In the genomic region with DNA sequence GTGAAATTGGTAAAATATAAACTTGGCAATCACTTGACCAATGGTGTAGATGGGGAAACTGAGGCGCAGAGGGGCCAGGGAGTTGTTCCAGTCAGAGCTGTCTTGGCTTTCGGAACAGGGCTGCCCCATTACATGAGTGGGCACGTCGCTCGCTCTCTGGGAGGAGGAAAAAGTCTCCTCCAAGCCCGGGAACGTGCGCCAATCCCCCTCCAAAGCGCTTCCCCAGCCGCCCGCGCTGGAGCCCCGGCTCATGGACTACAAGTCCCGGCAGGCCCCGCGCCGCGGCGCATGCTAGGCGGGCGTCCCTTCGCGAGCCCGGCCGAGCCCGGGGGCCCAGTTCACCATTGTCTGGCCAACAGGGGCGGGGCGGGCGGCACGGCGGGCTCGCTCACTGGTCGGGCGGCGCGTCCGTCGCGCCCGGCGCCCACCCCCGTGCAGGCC, we compare ENCODE assay signal across 1 cellular context.
A peak's percentile ranks its signal among the peaks of the same experiment; 100 is the strongest.
TF ChIP-seq lines count a peak whose summit lies in the region.

No MANE protein-coding gene starts in this region.

TF ChIP-seq in HepG2, 621 proteins besides CTCF, POLR2A, EP300 and RAD21 (continued from another document):
- TF ChIP-seq, protein P1, sequence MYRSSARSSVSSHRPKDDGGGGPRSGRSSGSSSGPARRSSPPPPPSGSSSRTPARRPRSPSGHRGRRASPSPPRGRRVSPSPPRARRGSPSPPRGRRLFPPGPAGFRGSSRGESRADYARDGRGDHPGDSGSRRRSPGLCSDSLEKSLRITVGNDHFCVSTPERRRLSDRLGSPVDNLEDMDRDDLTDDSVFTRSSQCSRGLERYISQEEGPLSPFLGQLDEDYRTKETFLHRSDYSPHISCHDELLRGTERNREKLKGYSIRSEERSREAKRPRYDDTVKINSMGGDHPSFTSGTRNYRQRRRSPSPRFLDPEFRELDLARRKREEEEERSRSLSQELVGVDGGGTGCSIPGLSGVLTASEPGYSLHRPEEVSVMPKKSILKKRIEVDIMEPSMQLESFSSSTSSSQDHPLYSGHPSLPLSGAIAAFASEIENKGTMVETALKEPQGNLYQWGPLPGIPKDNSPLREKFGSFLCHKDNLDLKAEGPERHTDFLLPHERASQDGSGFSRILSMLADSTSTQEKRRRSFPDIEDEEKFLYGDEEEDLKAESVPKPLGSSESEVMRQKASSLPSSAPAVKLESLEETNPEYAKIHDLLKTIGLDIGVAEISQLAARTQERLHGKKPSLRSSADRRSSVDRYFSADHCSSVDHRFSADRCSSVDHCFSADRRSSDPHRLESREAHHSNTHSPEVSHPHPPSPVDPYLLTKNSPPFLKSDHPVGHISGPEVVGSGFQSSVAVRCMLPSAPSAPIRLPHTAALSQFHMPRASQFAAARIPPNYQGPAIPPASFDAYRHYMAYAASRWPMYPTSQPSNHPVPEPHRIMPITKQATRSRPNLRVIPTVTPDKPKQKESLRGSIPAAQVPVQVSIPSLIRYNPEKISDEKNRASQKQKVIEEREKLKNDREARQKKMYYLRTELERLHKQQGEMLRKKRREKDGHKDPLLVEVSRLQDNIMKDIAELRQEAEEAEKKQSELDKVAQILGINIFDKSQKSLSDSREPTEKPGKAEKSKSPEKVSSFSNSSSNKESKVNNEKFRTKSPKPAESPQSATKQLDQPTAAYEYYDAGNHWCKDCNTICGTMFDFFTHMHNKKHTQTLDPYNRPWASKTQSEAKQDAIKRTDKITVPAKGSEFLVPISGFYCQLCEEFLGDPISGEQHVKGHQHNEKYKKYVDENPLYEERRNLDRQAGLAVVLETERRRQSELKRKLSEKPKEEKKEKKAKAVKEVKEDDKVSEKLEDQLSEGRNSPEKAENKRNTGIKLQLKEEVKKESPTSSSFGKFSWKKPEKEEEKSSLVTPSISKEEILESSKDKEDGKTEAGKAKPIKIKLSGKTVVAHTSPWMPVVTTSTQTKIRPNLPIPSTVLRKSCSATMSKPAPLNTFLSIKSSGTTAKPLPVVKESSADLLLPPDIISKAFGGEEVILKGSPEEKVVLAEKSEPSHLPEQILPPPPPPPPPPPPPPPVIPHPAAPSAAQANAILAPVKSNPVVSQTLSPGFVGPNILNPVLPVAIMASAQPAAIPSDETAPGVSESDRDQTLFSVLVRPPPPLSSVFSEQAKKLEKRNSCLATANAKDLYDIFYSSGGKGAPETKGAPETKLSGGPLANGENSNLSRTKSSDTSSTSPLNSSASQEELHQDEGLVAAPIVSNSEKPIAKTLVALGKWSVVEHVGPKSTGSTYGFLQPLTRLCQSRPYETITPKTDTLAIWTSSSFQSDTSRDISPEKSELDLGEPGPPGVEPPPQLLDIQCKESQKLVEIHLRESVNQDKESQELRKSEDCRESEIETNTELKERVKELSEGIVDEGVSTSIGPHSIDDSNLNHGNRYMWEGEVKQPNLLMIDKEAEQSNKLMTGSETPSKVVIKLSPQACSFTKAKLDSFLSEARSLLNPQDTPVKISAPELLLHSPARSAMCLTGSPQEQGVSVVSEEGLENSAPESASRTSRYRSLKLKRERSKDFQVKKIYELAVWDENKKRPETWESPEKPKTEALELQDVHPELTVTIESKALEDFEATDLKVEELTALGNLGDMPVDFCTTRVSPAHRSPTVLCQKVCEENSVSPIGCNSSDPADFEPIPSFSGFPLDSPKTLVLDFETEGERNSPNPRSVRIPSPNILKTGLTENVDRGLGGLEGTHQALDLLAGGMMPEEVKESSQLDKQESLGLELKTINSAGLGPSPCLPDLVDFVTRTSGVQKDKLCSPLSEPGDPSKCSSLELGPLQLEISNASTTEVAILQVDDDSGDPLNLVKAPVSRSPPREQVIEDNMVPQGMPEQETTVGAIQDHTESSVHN (CRISPR knock-in tag; IDR thresholded peaks at IDR 0.05), result 0 out of 2 replicates have a peak, but pooled peaks have one; percentile 13
- TF ChIP-seq ADNP (CRISPR knock-in tag; IDR thresholded peaks at IDR 0.05), result no peak
- TF ChIP-seq SP1 (IDR thresholded peaks at IDR 0.05), result no peak
- peak; percentile 62 for TF ChIP-seq SP1 (CRISPR knock-in tag; IDR thresholded peaks at IDR 0.05)
- no peak for TF ChIP-seq HNRNPH1 (optimal IDR thresholded peaks at IDR 0.05; ENCODE audit: low read depth, low read length)
- 0 out of 2 replicates have a peak, but pooled peaks have one; percentile 6 for TF ChIP-seq MEIS2 (CRISPR knock-in tag; IDR thresholded peaks at IDR 0.05)
- TF ChIP-seq HNRNPL (IDR thresholded peaks at IDR 0.05; ENCODE audit: low read depth, low read length), result no peak
- TF ChIP-seq ZNF746 (CRISPR knock-in tag; IDR thresholded peaks at IDR 0.05), result no peak
- no peak for TF ChIP-seq U2AF2 (IDR thresholded peaks at IDR 0.05; ENCODE audit: low read depth, low read length)
- TF ChIP-seq, protein P2, sequence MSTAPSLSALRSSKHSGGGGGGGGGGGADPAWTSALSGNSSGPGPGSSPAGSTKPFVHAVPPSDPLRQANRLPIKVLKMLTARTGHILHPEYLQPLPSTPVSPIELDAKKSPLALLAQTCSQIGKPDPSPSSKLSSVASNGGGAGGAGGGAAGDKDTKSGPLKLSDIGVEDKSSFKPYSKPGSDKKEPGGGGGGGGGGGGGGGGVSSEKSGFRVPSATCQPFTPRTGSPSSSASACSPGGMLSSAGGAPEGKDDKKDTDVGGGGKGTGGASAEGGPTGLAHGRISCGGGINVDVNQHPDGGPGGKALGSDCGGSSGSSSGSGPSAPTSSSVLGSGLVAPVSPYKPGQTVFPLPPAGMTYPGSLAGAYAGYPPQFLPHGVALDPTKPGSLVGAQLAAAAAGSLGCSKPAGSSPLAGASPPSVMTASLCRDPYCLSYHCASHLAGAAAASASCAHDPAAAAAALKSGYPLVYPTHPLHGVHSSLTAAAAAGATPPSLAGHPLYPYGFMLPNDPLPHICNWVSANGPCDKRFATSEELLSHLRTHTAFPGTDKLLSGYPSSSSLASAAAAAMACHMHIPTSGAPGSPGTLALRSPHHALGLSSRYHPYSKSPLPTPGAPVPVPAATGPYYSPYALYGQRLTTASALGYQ (CRISPR knock-in tag; IDR thresholded peaks at IDR 0.05), result no peak
